8 cellular contexts compared by ENCODE assay signal in genomic region chr3:122415762-122416654, GRCh38. TPM values are rescaled to one million over a fixed set of nuclear protein-coding genes. Genes with fewer than 3 reads are reported as not detected.
DNase-seq lines count a peak whose midpoint lies in the region; ATAC-seq and TF ChIP-seq lines count a peak whose summit lies in the region.

Gene WDR5B (minus strand): TSS chr3:122416062. CDS start chr3:122415528, 534 bp downstream.

- peak within 1 kb of the TSS; percentile 74 for H3K9ac ChIP-seq in iPS-15b (ENCODE audit: low read depth, low read length)

- peak; percentile 81 to 95 (median 94) for TF ChIP-seq POLR2A in body of pancreas (IDR thresholded peaks at IDR 0.05)

- intact Hi-C loops in body of pancreas (cut with DNase I): no loop called here

- DNase-seq in SK-N-DZ (ENCODE audit: low spot score): peak; percentile 98
- DNase-seq in body of pancreas: peak; percentile 99
- no peak for DNase-seq in C1 segment of cervical spinal cord (lab: John Stamatoyannopoulos, UW)
- DNase-seq in NOMO-1 treated with DMSO at 0.1 percent for 48 hours (lab: John Stamatoyannopoulos, UW; ENCODE audit: unreplicated experiment): no peak

- peak; percentile 67 for ATAC-seq in GM18508 (IDR thresholded peaks at IDR 0.05; ENCODE audit: insufficient read depth, unreplicated experiment)
- peak; percentile 84 for ATAC-seq in HG02970 (IDR thresholded peaks at IDR 0.05; ENCODE audit: low FRiP score, unreplicated experiment)
- ATAC-seq in body of pancreas: peak; percentile 93

- no peaks in the 10 kb centered on the region for H3K36me3 ChIP-seq in body of pancreas (replicated peaks in 1 of 2; ENCODE audit: insufficient read depth in 1 of 2, low read depth in 2 of 2)
- H3K36me3 ChIP-seq in iPS-15b (ENCODE audit: control insufficient read depth, insufficient read depth, low read length): no peaks in the 10 kb centered on the region

- TF ChIP-seq CTCF in body of pancreas (IDR thresholded peaks at IDR 0.05): peak in 4 of 7 experiments; percentile 17 to 23 (median 19)

- peak within 1 kb of the TSS; percentile 24 to 36 for H3K4me3 ChIP-seq in body of pancreas
- H3K4me3 ChIP-seq in iPS-15b (ENCODE audit: low read depth, low read length): peak within 1 kb of the TSS; percentile 92
- H3K4me3 ChIP-seq in skin epidermis: peak within 1 kb of the TSS; percentile 53 to 79 (median 70)

- H3K27ac ChIP-seq in body of pancreas (peak within 1 kb of the TSS; percentile 82 to 93 (median 91)), skin epidermis (peak within 1 kb of the TSS; percentile 37 to 96 (median 90))

- H3K27me3 ChIP-seq in body of pancreas (no peaks in the 10 kb centered on the region), iPS-15b (ENCODE audit: control insufficient read depth, insufficient read depth, low read length) (no peaks in the 10 kb centered on the region)

- no peaks in the 10 kb centered on the region for H3K9me3 ChIP-seq in body of pancreas
- no peaks in the 10 kb centered on the region for H3K9me3 ChIP-seq in iPS-15b (ENCODE audit: control insufficient read depth, insufficient read depth, low read length)

- WGBS in body of pancreas, 2 donors: 0% methylated on average over 38 to 48 of the region's 48 CpGs

- peaks cover 55% of the 10 kb centered on the region for H3K4me1 ChIP-seq in body of pancreas
- no peaks in the 10 kb centered on the region for H3K4me1 ChIP-seq in iPS-15b (ENCODE audit: control insufficient read depth, insufficient read depth, low read length)

RNA-seq across cellular contexts. Expression of gene WDR5B, which starts in this region (rescaled TPM):
- polyA plus RNA-seq in SK-N-DZ (2014; cell fraction: cytosol; rRNA removed): 13.8 and 13.9 TPM in 2 replicates
- polyA plus RNA-seq in SK-N-DZ (2014; cell fraction: nucleus; rRNA removed): 9.4 and 10.6 TPM in 2 replicates
- 1 to 10 TPM; 5.6 to 6.2 TPM for total RNA-seq in body of pancreas

Comparison
In these comparisons a context has a peak if more than half of its experiments do, and no peak if none do; other contexts are left out.
1. DNase-seq: peak in SK-N-DZ (single experiment) and body of pancreas (4 of 4); none in C1 segment of cervical spinal cord (0 of 14) and NOMO-1 treated with DMSO at 0.1 percent for 48 hours (single experiment).
2. H3K4me3 ChIP-seq: peak in every context shown above with its lines; median percentile 92 in iPS-15b; 70 in skin epidermis; 30 in body of pancreas.
3. Peak in every context shown above with its lines, with median percentiles within 50 percentile points of each other: ATAC-seq.